Comparison of ENCODE assay signal across 1 cellular context in the genomic region with DNA sequence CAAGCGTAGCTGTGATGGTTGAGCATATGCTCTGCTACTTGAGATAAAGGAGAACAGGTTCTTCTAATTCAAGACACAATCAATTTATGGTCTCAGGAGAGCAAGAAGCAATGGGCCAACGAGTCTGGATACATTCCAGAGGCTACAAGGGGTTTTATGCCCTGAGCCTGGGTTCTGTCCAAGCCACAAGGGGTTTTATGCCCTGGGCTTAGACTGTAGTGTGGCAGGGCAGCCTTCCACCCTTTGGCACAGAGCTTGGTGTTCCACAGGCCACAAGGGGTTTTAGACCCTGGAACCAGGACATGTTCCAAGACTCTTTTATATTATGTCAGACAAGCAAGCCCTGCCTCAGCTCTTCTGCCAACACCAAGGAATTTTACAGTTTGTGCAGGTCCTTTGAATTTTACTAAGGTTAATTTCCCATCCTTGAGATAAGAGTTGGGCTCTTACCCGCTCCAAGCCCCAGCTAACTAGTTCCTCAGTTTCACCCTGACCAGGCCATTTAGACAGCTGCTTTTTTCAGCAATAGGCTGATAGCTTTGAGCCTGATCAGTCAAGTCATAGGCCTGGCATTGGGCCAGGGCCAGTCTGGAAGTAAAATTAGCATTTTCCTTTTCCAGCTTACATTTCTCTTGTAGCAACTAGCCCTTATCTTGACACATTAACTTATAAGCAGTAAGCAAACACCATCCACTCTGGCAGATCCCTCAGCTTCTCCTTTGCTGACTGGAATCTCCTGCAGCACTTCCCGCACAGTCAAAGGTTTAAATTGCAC.
TF ChIP-seq lines count a peak whose summit lies in the region.

No MANE protein-coding gene starts in this region.

TF ChIP-seq in GM23338, 12 proteins besides CTCF, POLR2A, EP300 and RAD21 (continued from another document):
- TF ChIP-seq, protein P1, sequence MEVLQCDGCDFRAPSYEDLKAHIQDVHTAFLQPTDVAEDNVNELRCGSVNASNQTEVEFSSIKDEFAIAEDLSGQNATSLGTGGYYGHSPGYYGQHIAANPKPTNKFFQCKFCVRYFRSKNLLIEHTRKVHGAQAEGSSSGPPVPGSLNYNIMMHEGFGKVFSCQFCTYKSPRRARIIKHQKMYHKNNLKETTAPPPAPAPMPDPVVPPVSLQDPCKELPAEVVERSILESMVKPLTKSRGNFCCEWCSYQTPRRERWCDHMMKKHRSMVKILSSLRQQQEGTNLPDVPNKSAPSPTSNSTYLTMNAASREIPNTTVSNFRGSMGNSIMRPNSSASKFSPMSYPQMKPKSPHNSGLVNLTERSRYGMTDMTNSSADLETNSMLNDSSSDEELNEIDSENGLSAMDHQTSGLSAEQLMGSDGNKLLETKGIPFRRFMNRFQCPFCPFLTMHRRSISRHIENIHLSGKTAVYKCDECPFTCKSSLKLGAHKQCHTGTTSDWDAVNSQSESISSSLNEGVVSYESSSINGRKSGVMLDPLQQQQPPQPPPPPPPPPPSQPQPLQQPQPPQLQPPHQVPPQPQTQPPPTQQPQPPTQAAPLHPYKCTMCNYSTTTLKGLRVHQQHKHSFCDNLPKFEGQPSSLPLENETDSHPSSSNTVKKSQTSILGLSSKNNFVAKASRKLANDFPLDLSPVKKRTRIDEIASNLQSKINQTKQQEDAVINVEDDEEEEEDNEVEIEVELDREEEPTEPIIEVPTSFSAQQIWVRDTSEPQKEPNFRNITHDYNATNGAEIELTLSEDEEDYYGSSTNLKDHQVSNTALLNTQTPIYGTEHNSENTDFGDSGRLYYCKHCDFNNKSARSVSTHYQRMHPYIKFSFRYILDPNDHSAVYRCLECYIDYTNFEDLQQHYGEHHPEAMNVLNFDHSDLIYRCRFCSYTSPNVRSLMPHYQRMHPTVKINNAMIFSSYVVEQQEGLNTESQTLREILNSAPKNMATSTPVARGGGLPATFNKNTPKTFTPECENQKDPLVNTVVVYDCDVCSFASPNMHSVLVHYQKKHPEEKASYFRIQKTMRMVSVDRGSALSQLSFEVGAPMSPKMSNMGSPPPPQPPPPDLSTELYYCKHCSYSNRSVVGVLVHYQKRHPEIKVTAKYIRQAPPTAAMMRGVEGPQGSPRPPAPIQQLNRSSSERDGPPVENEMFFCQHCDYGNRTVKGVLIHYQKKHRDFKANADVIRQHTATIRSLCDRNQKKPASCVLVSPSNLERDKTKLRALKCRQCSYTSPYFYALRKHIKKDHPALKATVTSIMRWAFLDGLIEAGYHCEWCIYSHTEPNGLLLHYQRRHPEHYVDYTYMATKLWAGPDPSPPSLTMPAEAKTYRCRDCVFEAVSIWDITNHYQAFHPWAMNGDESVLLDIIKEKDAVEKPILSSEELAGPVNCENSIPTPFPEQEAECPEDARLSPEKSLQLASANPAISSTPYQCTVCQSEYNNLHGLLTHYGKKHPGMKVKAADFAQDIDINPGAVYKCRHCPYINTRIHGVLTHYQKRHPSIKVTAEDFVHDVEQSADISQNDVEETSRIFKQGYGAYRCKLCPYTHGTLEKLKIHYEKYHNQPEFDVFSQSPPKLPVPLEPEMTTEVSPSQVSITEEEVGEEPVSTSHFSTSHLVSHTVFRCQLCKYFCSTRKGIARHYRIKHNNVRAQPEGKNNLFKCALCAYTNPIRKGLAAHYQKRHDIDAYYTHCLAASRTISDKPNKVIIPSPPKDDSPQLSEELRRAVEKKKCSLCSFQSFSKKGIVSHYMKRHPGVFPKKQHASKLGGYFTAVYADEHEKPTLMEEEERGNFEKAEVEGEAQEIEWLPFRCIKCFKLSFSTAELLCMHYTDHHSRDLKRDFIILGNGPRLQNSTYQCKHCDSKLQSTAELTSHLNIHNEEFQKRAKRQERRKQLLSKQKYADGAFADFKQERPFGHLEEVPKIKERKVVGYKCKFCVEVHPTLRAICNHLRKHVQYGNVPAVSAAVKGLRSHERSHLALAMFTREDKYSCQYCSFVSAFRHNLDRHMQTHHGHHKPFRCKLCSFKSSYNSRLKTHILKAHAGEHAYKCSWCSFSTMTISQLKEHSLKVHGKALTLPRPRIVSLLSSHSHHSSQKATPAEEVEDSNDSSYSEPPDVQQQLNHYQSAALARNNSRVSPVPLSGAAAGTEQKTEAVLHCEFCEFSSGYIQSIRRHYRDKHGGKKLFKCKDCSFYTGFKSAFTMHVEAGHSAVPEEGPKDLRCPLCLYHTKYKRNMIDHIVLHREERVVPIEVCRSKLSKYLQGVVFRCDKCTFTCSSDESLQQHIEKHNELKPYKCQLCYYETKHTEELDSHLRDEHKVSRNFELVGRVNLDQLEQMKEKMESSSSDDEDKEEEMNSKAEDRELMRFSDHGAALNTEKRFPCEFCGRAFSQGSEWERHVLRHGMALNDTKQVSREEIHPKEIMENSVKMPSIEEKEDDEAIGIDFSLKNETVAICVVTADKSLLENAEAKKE (CRISPR knock-in tag; IDR thresholded peaks at IDR 0.05): no peak
- no peak for TF ChIP-seq JUNB (IDR thresholded peaks at IDR 0.05; ENCODE audit: unreplicated experiment)
- TF ChIP-seq NANOG (IDR thresholded peaks at IDR 0.05; ENCODE audit: borderline replicate concordance): no peak
- TF ChIP-seq ZNF331 (CRISPR knock-in tag; IDR thresholded peaks at IDR 0.05; ENCODE audit: low read depth): no peak
- no peak for TF ChIP-seq STAT1 (IDR thresholded peaks at IDR 0.05; ENCODE audit: unreplicated experiment)
- no peak for TF ChIP-seq CREB1 (CRISPR knock-in tag; IDR thresholded peaks at IDR 0.05; ENCODE audit: low read depth)
- TF ChIP-seq, protein P2, sequence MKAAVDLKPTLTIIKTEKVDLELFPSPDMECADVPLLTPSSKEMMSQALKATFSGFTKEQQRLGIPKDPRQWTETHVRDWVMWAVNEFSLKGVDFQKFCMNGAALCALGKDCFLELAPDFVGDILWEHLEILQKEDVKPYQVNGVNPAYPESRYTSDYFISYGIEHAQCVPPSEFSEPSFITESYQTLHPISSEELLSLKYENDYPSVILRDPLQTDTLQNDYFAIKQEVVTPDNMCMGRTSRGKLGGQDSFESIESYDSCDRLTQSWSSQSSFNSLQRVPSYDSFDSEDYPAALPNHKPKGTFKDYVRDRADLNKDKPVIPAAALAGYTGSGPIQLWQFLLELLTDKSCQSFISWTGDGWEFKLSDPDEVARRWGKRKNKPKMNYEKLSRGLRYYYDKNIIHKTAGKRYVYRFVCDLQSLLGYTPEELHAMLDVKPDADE (IDR thresholded peaks at IDR 0.05): no peak
- TF ChIP-seq, protein P3, sequence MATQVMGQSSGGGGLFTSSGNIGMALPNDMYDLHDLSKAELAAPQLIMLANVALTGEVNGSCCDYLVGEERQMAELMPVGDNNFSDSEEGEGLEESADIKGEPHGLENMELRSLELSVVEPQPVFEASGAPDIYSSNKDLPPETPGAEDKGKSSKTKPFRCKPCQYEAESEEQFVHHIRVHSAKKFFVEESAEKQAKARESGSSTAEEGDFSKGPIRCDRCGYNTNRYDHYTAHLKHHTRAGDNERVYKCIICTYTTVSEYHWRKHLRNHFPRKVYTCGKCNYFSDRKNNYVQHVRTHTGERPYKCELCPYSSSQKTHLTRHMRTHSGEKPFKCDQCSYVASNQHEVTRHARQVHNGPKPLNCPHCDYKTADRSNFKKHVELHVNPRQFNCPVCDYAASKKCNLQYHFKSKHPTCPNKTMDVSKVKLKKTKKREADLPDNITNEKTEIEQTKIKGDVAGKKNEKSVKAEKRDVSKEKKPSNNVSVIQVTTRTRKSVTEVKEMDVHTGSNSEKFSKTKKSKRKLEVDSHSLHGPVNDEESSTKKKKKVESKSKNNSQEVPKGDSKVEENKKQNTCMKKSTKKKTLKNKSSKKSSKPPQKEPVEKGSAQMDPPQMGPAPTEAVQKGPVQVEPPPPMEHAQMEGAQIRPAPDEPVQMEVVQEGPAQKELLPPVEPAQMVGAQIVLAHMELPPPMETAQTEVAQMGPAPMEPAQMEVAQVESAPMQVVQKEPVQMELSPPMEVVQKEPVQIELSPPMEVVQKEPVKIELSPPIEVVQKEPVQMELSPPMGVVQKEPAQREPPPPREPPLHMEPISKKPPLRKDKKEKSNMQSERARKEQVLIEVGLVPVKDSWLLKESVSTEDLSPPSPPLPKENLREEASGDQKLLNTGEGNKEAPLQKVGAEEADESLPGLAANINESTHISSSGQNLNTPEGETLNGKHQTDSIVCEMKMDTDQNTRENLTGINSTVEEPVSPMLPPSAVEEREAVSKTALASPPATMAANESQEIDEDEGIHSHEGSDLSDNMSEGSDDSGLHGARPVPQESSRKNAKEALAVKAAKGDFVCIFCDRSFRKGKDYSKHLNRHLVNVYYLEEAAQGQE (IDR thresholded peaks at IDR 0.05; ENCODE audit: unreplicated experiment): no peak
- no peak for TF ChIP-seq EZH2phosphoT487 (IDR thresholded peaks at IDR 0.05; ENCODE audit: unreplicated experiment)
